ENCODE assay signal across 10 cellular contexts in the genomic region with DNA sequence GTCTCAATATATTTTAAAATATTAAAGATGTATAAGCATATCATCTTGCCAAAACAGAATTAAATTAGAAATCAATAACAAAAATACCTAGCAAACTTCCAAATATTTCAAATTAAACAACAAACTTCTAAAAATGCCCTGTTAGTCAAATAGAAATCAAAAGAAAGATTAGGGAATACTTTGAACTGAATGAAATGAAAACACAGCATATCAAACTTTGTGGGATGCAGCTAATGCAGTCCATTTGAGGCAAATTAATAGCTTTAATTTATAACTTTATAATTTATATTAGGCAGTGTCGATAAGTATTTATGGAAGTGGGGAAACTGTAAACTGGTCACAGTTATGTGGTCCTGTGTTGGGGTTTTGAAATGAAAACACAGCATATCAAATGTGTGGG. TPM values are rescaled to one million over a fixed set of nuclear protein-coding genes. Genes with fewer than 3 reads are reported as not detected.
"Had no signal": no experiment of that assay in that cellular context is flagged by ENCODE, and none has a peak within 500 bp of the region (broad histone marks: within the 10 kb centered on the region; RNA-seq: fewer than 3 reads in every experiment).

No MANE protein-coding gene starts in this region.

- ATAC-seq: HCT116 had no signal

- H3K9ac ChIP-seq: GM23248, KMS-11 had no signal

- H3K27ac ChIP-seq: GM23248, KMS-11 had no signal

- H3K4me1 Mint-ChIP-seq: IgD-negative memory B cell had no signal

- H3K4me3 Mint-ChIP-seq: IgD-negative memory B cell had no signal

- H3K9me3 ChIP-seq: HAP-1 had no signal

- H3K4me3 ChIP-seq: GM23248, HAP-1 had no signal

- H3K4me1 ChIP-seq: HAP-1 had no signal

- FAIRE-seq: HTR-8/SVneo had no signal

- H2AFZ ChIP-seq: GM23248 had no signal

- H3K36me3 ChIP-seq: HAP-1 had no signal

- H3K4me2 ChIP-seq: KMS-11 had no signal

- DNase-seq: GM23248, GOT3, KBM-7 had no signal

RNA-seq across cellular contexts. Expression of gene SLC6A3, which starts 17.1 kb away (rescaled TPM):
- total RNA-seq: GM23248, H4, HT-29 had no signal
- polyA plus RNA-seq: GM23248, IgD-negative memory B cell had no signal
